Comparison of ENCODE assay signal across 17 cellular contexts in genomic region chr1:156668801-156669637, GRCh38. TPM values are rescaled to one million over a fixed set of nuclear protein-coding genes. Genes with fewer than 3 reads are reported as not detected.
A peak's percentile ranks its signal among the peaks of the same experiment; 100 is the strongest.
DNase-seq lines count a peak whose midpoint lies in the region; ATAC-seq and TF ChIP-seq lines count a peak whose summit lies in the region.
"Had no signal": no experiment of that assay in that cellular context is flagged by ENCODE, and none has a peak within 500 bp of the region (broad histone marks: within the 10 kb centered on the region; RNA-seq: fewer than 3 reads in every experiment).

No MANE protein-coding gene starts in this region.

- peaks cover 26% of the 10 kb centered on the region for H3K9me3 Mint-ChIP-seq in glutamatergic neuron (ENCODE audit: unreplicated experiment)
- H3K9me3 Mint-ChIP-seq: activated naive CD4-positive, alpha-beta T cell treated with anti-CD3 and anti-CD28 coated beads for 36 hours had no signal

- H3K4me3 ChIP-seq in BLaER1 (no peak overlapping the region), PC-3 (ENCODE audit: low read length) (no peak overlapping the region), psoas muscle (no peak overlapping the region), coronary artery (no peak overlapping the region), body of pancreas (no peak overlapping the region)
- H3K4me3 ChIP-seq: pancreas had no signal

- H3K4me2 ChIP-seq in BLaER1 (peak overlapping the region; percentile 85), PC-3 (ENCODE audit: low read length) (no peak overlapping the region)

- intact Hi-C loops in PC-3 (cut with micrococcal nuclease), result no loop called here
- intact Hi-C loops in psoas muscle (cut with DNase I), result no loop called here
- intact Hi-C loops in body of pancreas (cut with DNase I), result no loop called here

- H3K27ac Mint-ChIP-seq in glutamatergic neuron (ENCODE audit: unreplicated experiment), result peak overlapping the region; percentile 71
- H3K27ac Mint-ChIP-seq: activated naive CD4-positive, alpha-beta T cell treated with anti-CD3 and anti-CD28 coated beads for 36 hours had no signal

- ATAC-seq in PC-3 (peak; percentile 6; the same call in 1 of the 2 replicates), psoas muscle (no peak), body of pancreas (no peak)
- ATAC-seq: foreskin keratinocyte, left lobe of liver had no signal

- TF ChIP-seq POLR2A in body of pancreas (IDR thresholded peaks at IDR 0.05), result no peak

- DNase-seq in PC-3 (no peak), glutamatergic neuron (peak; percentile 67), psoas muscle (no peak), coronary artery (ENCODE audit: low spot score) (no peak), amygdala (lab: John Stamatoyannopoulos, UW) (no peak), NCI-H1694 treated with DMSO at 0.1 percent for 48 hours (lab: John Stamatoyannopoulos, UW) (no peak), body of pancreas (no peak)
- DNase-seq: activated CD4-positive, alpha-beta T cell treated with anti-CD3 and anti-CD28 coated beads, Interleukin-2, amount 50 U/mL, for 1 hour; activated naive CD4-positive, alpha-beta T cell treated with anti-CD3 and anti-CD28 coated beads for 36 hours; cortex of kidney; foreskin keratinocyte; NCI-H69; SW 1271 had no signal

- TF ChIP-seq CTCF in PC-3 (conservative IDR thresholded peaks at IDR 0.05; ENCODE audit: low read depth, low read length) (no peak), glutamatergic neuron (IDR thresholded peaks at IDR 0.05; ENCODE audit: partially characterized antibody, unreplicated experiment) (no peak), psoas muscle (IDR thresholded peaks at IDR 0.05) (no peak), coronary artery (IDR thresholded peaks at IDR 0.05) (no peak), body of pancreas (IDR thresholded peaks at IDR 0.05) (no peak)

- H3K36me3 ChIP-seq in BLaER1 (no peaks in the 10 kb centered on the region), PC-3 (ENCODE audit: low read depth, low read length) (0 out of 2 replicates have a peak, but pooled peaks cover 3% of the 10 kb centered on the region), psoas muscle (ENCODE audit: insufficient read depth in 1 of 2, low read depth in 1 of 2) (peaks cover 0 to 28% of the 10 kb centered on the region in 2 donors), body of pancreas (replicated peaks in 1 of 2; ENCODE audit: insufficient read depth in 1 of 2, low read depth in 2 of 2) (no peaks in the 10 kb centered on the region)
- H3K36me3 ChIP-seq: pancreas had no signal

- H3K79me2 ChIP-seq in PC-3 (ENCODE audit: low read length), result no peaks in the 10 kb centered on the region

- H3K27me3 ChIP-seq in BLaER1 (peaks cover 7% of the 10 kb centered on the region), PC-3 (ENCODE audit: low read length) (no peaks in the 10 kb centered on the region), psoas muscle (ENCODE audit: insufficient read depth in 3 of 3, low read length in 2 of 3) (no peaks in the 10 kb centered on the region), body of pancreas (no peaks in the 10 kb centered on the region)
- H3K27me3 ChIP-seq: pancreas had no signal

- H3K27me3 Mint-ChIP-seq in glutamatergic neuron (ENCODE audit: unreplicated experiment), result peaks cover 37% of the 10 kb centered on the region

- no peaks in the 10 kb centered on the region for H3K9me3 ChIP-seq in BLaER1
- no peaks in the 10 kb centered on the region for H3K9me3 ChIP-seq in PC-3 (ENCODE audit: low read length)
- no peaks in the 10 kb centered on the region for H3K9me3 ChIP-seq in psoas muscle
- no peaks in the 10 kb centered on the region for H3K9me3 ChIP-seq in body of pancreas
- H3K9me3 ChIP-seq: pancreas had no signal

- H3K27ac ChIP-seq in BLaER1 (no peak overlapping the region), PC-3 (ENCODE audit: low read length) (no peak overlapping the region), psoas muscle (peak overlapping the region; percentile 99), coronary artery (peak overlapping the region in 1 of 2 donors; percentile 87), body of pancreas (no peak overlapping the region)
- H3K27ac ChIP-seq: foreskin keratinocyte, pancreas had no signal

- peak overlapping the region; percentile 40 for H3K4me3 Mint-ChIP-seq in glutamatergic neuron (ENCODE audit: unreplicated experiment)
- H3K4me3 Mint-ChIP-seq: activated naive CD4-positive, alpha-beta T cell treated with anti-CD3 and anti-CD28 coated beads for 36 hours had no signal

- peaks cover 59% of the 10 kb centered on the region for H3K4me1 Mint-ChIP-seq in glutamatergic neuron (ENCODE audit: low read depth, unreplicated experiment)

- BruUV-seq in PC-3 (replicated peaks; lab: Mats Ljungman, UMichigan), result TSS peak; percentile 15

- POLR2A ChIA-PET in PC-3 (lab: Charles Lee; ENCODE audit: unreplicated experiment), result no interaction called here

- no peak overlapping the region for H3K9ac ChIP-seq in BLaER1
- no peak overlapping the region for H3K9ac ChIP-seq in PC-3 (ENCODE audit: low read length)

- H3K4me1 ChIP-seq in BLaER1 (peaks cover 74% of the 10 kb centered on the region), PC-3 (ENCODE audit: insufficient read depth, low read length) (no peaks in the 10 kb centered on the region), psoas muscle (peaks cover 88% of the 10 kb centered on the region), body of pancreas (peaks cover 12% of the 10 kb centered on the region)
- H3K4me1 ChIP-seq: foreskin keratinocyte, pancreas had no signal

- CTCF ChIA-PET in PC-3 (lab: Charles Lee), result no interaction called here

- H3F3A ChIP-seq in PC-3 (ENCODE audit: low read length, unreplicated experiment), result no peaks in the 10 kb centered on the region

- H2AFZ ChIP-seq in PC-3 (ENCODE audit: low read length), result no peak overlapping the region

- 73 to 75% (median 74%) methylated on average over 17 of the region's 17 CpGs for WGBS in psoas muscle, 3 donors
- WGBS in body of pancreas, 2 donors, result 81 to 89% methylated on average over 16 to 17 of the region's 17 CpGs

- H3K36me3 Mint-ChIP-seq in glutamatergic neuron (ENCODE audit: unreplicated experiment), result peaks cover 16% of the 10 kb centered on the region

- H3K9me2 ChIP-seq in PC-3 (replicated peaks; ENCODE audit: low read length), result no peaks in the 10 kb centered on the region

- H4K20me1 ChIP-seq in BLaER1, result no peaks in the 10 kb centered on the region
- H4K20me1 ChIP-seq in PC-3 (ENCODE audit: low read length), result no peaks in the 10 kb centered on the region

RNA-seq across cellular contexts. Expression of gene NES, which starts 8.2 kb away (rescaled TPM):
- total RNA-seq in PC-3 (2014; rRNA removed) (58.2 and 70.0 TPM in 2 replicates), glutamatergic neuron (ENCODE audit: unreplicated experiment) (375 TPM), psoas muscle (100 to 1,000 TPM in 1 of 4 donors, 10 to 100 TPM in 3; 40.5 to 581 (median 80.2) TPM), body of pancreas (10 to 100 TPM in 1 of 2 donors, 1 to 10 TPM in 1; 4.2 to 12.2 TPM)
- polyA plus RNA-seq in psoas muscle, result 10 to 100 TPM; 12.3 to 23.8 (median 17.2) TPM
- total RNA-seq: activated naive CD4-positive, alpha-beta T cell treated with anti-CD3 and anti-CD28 coated beads for 36 hours had no signal

RNA-seq across cellular contexts. Expression of gene BCAN, which starts 27.1 kb away (rescaled TPM):
- not detected in 2 replicates for total RNA-seq in PC-3 (2014; rRNA removed)
- total RNA-seq in glutamatergic neuron (ENCODE audit: unreplicated experiment), result 10.3 TPM
- under 1 TPM in 2 of 4 donors, not detected in 2; 0.27 to 0.36 TPM for total RNA-seq in psoas muscle
- under 1 TPM in 2 of 3 donors, not detected in 1; 0.06 to 0.08 TPM for polyA plus RNA-seq in psoas muscle
- total RNA-seq in body of pancreas, result under 1 TPM in 1 of 2 donors, not detected in 1; 0.26 TPM
- total RNA-seq: activated naive CD4-positive, alpha-beta T cell treated with anti-CD3 and anti-CD28 coated beads for 36 hours; Daoy; foreskin keratinocyte; left lobe of liver had no signal
- polyA plus RNA-seq: foreskin keratinocyte, pancreas had no signal

RNA-seq across cellular contexts. Expression of gene CRABP2, which starts 36.4 kb away (rescaled TPM):
- total RNA-seq in PC-3 (2014; rRNA removed) (120 and 150 TPM in 2 replicates), glutamatergic neuron (ENCODE audit: unreplicated experiment) (2.4 TPM), psoas muscle (1 to 10 TPM in 2 of 4 donors, under 1 TPM in 1, not detected in 1; 0.71 to 1.7 (median 1.6) TPM), body of pancreas (1 to 10 TPM in 1 of 2 donors, under 1 TPM in 1; 0.99 to 3.6 TPM)
- polyA plus RNA-seq in psoas muscle, result under 1 TPM; 0.13 to 0.57 (median 0.53) TPM

RNA-seq across cellular contexts. Expression of gene HAPLN2, which starts 49.8 kb away (rescaled TPM):
- total RNA-seq in PC-3 (2014; rRNA removed) (1.1 TPM in 1 of 2 replicates, not detected in the other), glutamatergic neuron (ENCODE audit: unreplicated experiment) (0.71 TPM), psoas muscle (1 to 10 TPM in 1 of 4 donors, under 1 TPM in 3; 0.28 to 2.2 (median 0.58) TPM), body of pancreas (not detected)
- under 1 TPM; 0.56 to 0.79 (median 0.61) TPM for polyA plus RNA-seq in psoas muscle
- total RNA-seq: foreskin keratinocyte, left lobe of liver, pancreas had no signal
- polyA plus RNA-seq: foreskin keratinocyte had no signal

RNA-seq across cellular contexts. Expression of gene METTL25B, which starts 59.2 kb away (rescaled TPM):
- total RNA-seq in PC-3 (2014; rRNA removed), result 10.4 and 14.6 TPM in 2 replicates
- total RNA-seq in glutamatergic neuron (ENCODE audit: unreplicated experiment), result 27.1 TPM
- total RNA-seq in psoas muscle, result 10 to 100 TPM; 18.5 to 32.1 (median 28.5) TPM
- polyA plus RNA-seq in psoas muscle, result 10 to 100 TPM; 22.1 to 31.5 (median 27.0) TPM
- total RNA-seq in body of pancreas, result 10 to 100 TPM; 14.5 to 68.2 TPM

Comparison
In these comparisons a context has a peak if more than half of its experiments do, and no peak if none do; other contexts are left out.
1. RNA of gene CRABP2, which starts 36.4 kb away (total RNA-seq): 120 to 150 TPM in PC-3; 0.99 to 3.6 TPM in body of pancreas, 2.4 TPM in glutamatergic neuron (single experiment) and 0.71 to 1.7 TPM in psoas muscle; every median in the first group is over 10 times any median in the second.